Comparison of ENCODE assay signal across 1 cellular context in genomic region chr7:6290345-6290744, GRCh38.
TF ChIP-seq lines count a peak whose summit lies in the region.

No MANE protein-coding gene starts in this region.

TF ChIP-seq in K562, 482 proteins besides CTCF, POLR2A, EP300 and RAD21:
- no peak for TF ChIP-seq SAP30 (IDR thresholded peaks at IDR 0.05; ENCODE audit: borderline replicate concordance, insufficient read depth, low read depth, low read length, poor library complexity, severe bottlenecking)
- TF ChIP-seq MAFK (IDR thresholded peaks at IDR 0.05; ENCODE audit: low read length), result peak; percentile 53; the same call in 1 of the 2 replicates
- TF ChIP-seq HDAC6 (IDR thresholded peaks at IDR 0.05; ENCODE audit: low read depth, low read length), result no peak
- TF ChIP-seq FOXJ3 (CRISPR knock-in tag; IDR thresholded peaks at IDR 0.05), result no peak
- TF ChIP-seq KAT8 (IDR thresholded peaks at IDR 0.05; ENCODE audit: low read depth), result no peak
- TF ChIP-seq GTF2F1 (IDR thresholded peaks at IDR 0.05; ENCODE audit: low read depth, low read length), result no peak
- peak; percentile 31; the same call in 1 of the 2 replicates for TF ChIP-seq DPF2 (IDR thresholded peaks at IDR 0.05)
- TF ChIP-seq MAFG (tag; conservative IDR thresholded peaks at IDR 0.05), result 0 out of 2 replicates have a peak, but pooled peaks have one; percentile 34
- TF ChIP-seq NRF1 (conservative IDR thresholded peaks at IDR 0.05 in 1 of 2, IDR thresholded peaks at IDR 0.05 in 1 of 2), result no peak
- TF ChIP-seq LEF1 (IDR thresholded peaks at IDR 0.05), result no peak
- no peak for TF ChIP-seq ZBTB33 (CRISPR knock-in tag; IDR thresholded peaks at IDR 0.05)
- no peak for TF ChIP-seq ARNT (IDR thresholded peaks at IDR 0.05)
- TF ChIP-seq MED1 (CRISPR knock-in tag; IDR thresholded peaks at IDR 0.05; ENCODE audit: borderline replicate concordance), result no peak
- no peak for TF ChIP-seq SUPT5H (IDR thresholded peaks at IDR 0.05)
- TF ChIP-seq POLR3A (IDR thresholded peaks at IDR 0.05; ENCODE audit: borderline replicate concordance, extremely low read depth, insufficient read depth, insufficient read length), result no peak
- 0 out of 2 replicates have a peak, but pooled peaks have one; percentile 4 for TF ChIP-seq JUND (IDR thresholded peaks at IDR 0.05; ENCODE audit: borderline replicate concordance, low read depth, low read length)
- TF ChIP-seq JUND (tag; IDR thresholded peaks at IDR 0.05; ENCODE audit: borderline replicate concordance, low read depth, low read length), result no peak
- TF ChIP-seq ZNF316 (IDR thresholded peaks at IDR 0.05), result peak; percentile 66
- peak; percentile 74 for TF ChIP-seq ZNF592 (IDR thresholded peaks at IDR 0.05)
- no peak for TF ChIP-seq ZNF175 (CRISPR knock-in tag; IDR thresholded peaks at IDR 0.05; ENCODE audit: low read depth)
- no peak for TF ChIP-seq RB1 (IDR thresholded peaks at IDR 0.05; ENCODE audit: low read depth)
- peak; percentile 73 for TF ChIP-seq NFE2 (IDR thresholded peaks at IDR 0.05; ENCODE audit: low read depth)
- no peak for TF ChIP-seq ARID4B (CRISPR knock-in tag; IDR thresholded peaks at IDR 0.05)
- TF ChIP-seq C11orf30 (IDR thresholded peaks at IDR 0.05; ENCODE audit: low read depth), result peak; percentile 68
- TF ChIP-seq CREB5 (CRISPR knock-in tag; IDR thresholded peaks at IDR 0.05), result no peak
- no peak for TF ChIP-seq SRSF1 (IDR thresholded peaks at IDR 0.05; ENCODE audit: low read depth, low read length)
- no peak for TF ChIP-seq RFX1 (IDR thresholded peaks at IDR 0.05)
- TF ChIP-seq PRMT5 (CRISPR knock-in tag; IDR thresholded peaks at IDR 0.05), result no peak
- TF ChIP-seq CEBPG (CRISPR knock-in tag; IDR thresholded peaks at IDR 0.05), result no peak
- TF ChIP-seq CEBPG (tag; conservative IDR thresholded peaks at IDR 0.05 in 1 of 2, IDR thresholded peaks at IDR 0.05 in 1 of 2), result no peak
- TF ChIP-seq POU5F1 (IDR thresholded peaks at IDR 0.05; ENCODE audit: borderline replicate concordance, low read depth, low read length, partially characterized antibody), result no peak
- no peak for TF ChIP-seq TFAP4 (CRISPR knock-in tag; IDR thresholded peaks at IDR 0.05; ENCODE audit: borderline replicate concordance)
- peak; percentile 18; the same call in 1 of the 2 replicates for TF ChIP-seq MAFF (IDR thresholded peaks at IDR 0.05; ENCODE audit: low read length)
- no peak for TF ChIP-seq FOXM1 (IDR thresholded peaks at IDR 0.05; ENCODE audit: low read depth)
- no peak for TF ChIP-seq FOXM1 (CRISPR knock-in tag; IDR thresholded peaks at IDR 0.05; ENCODE audit: low read depth)
- TF ChIP-seq GTF2E2 (tag; IDR thresholded peaks at IDR 0.05), result no peak
- peak; percentile 29; the same call in 1 of the 2 replicates for TF ChIP-seq CREM (IDR thresholded peaks at IDR 0.05; ENCODE audit: low read depth)
